Comparison of ENCODE assay signal across 23 cellular contexts in the genomic region with DNA sequence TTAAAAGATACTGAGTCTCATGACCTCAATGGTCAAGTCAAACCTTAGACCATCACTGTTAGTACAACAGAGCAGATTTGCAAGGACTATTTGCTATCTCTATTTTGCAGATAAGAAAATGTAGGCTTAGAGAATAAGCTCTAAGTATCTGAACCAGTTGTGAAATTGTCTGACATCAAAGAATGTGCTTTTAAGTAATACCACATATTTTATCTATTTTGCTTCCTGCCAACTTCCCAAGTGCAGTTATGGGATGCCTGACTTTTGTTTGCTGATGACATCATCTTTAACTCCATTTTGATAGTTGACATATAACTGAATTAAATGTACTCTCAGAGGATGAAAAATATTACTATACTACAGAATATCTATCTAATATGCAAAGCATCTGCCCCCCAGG.
DNase-seq lines count a peak whose midpoint lies in the region; ATAC-seq and TF ChIP-seq lines count a peak whose summit lies in the region.
"Had no signal": no experiment of that assay in that cellular context is flagged by ENCODE, and none has a peak within 500 bp of the region (broad histone marks: within the 10 kb centered on the region; RNA-seq: fewer than 3 reads in every experiment).

No MANE protein-coding gene starts in this region.

- no peaks in the 10 kb centered on the region for H3K9me3 ChIP-seq in SK-N-SH
- H3K9me3 ChIP-seq: MG63 had no signal

- no peak overlapping the region for H3K9ac ChIP-seq in SK-N-SH
- H3K9ac ChIP-seq: GM23248 had no signal

- no peak overlapping the region for H2AFZ ChIP-seq in SK-N-SH (ENCODE audit: low read depth)
- H2AFZ ChIP-seq: GM23248 had no signal

- H3K79me2 ChIP-seq in SK-N-SH (ENCODE audit: insufficient read depth) = no peaks in the 10 kb centered on the region

- TF ChIP-seq CTCF in SK-N-SH (IDR thresholded peaks at IDR 0.05) (no peak), fibroblast of the aortic adventitia (IDR thresholded peaks at IDR 0.05; ENCODE audit: insufficient read depth, low read length) (no peak), omental fat pad (IDR thresholded peaks at IDR 0.05) (no peak)

- peaks cover 11% of the 10 kb centered on the region for H3K4me1 Mint-ChIP-seq in activated naive CD4-positive, alpha-beta T cell treated with anti-CD3 and anti-CD28 coated beads, Interleukin-2, amount 10 ng/mL, durations not matched to agents 7 days and 5 days

- no peak overlapping the region for H3K4me3 Mint-ChIP-seq in activated naive CD4-positive, alpha-beta T cell treated with anti-CD3 and anti-CD28 coated beads, Interleukin-2, amount 10 ng/mL, durations not matched to agents 7 days and 5 days
- H3K4me3 Mint-ChIP-seq: HFFc6 had no signal

- peaks cover 4% of the 10 kb centered on the region for H3K9me3 Mint-ChIP-seq in activated naive CD4-positive, alpha-beta T cell treated with anti-CD3 and anti-CD28 coated beads, Interleukin-2, amount 10 ng/mL, durations not matched to agents 7 days and 5 days

- H3K4me2 ChIP-seq in SK-N-SH = no peak overlapping the region

- H3K27ac Mint-ChIP-seq in activated naive CD4-positive, alpha-beta T cell treated with anti-CD3 and anti-CD28 coated beads, Interleukin-2, amount 10 ng/mL, durations not matched to agents 7 days and 5 days = no peak overlapping the region
- H3K27ac Mint-ChIP-seq: HFFc6 had no signal

- no peaks in the 10 kb centered on the region for H3K36me3 ChIP-seq in SK-N-SH (replicated peaks in 1 of 2; ENCODE audit: control insufficient read depth in 1 of 2, insufficient read depth in 2 of 2, low read length in 1 of 2)
- H3K36me3 ChIP-seq: MG63 had no signal

- no peak for TF ChIP-seq RAD21 in SK-N-SH (IDR thresholded peaks at IDR 0.05; ENCODE audit: low read length)

- no peaks in the 10 kb centered on the region for H3F3A ChIP-seq in SK-N-SH (replicated peaks; ENCODE audit: insufficient read depth)

- no peak for TF ChIP-seq EP300 in SK-N-SH (IDR thresholded peaks at IDR 0.05; ENCODE audit: borderline replicate concordance in 1 of 2, low read depth in 1 of 2, low read length in 1 of 2)

- CTCF ChIA-PET in SK-N-SH (lab: Yijun Ruan, JAX) = interaction anchor here (1.2 to 1.8 kb wide), 2 partner anchors 9 to 17 kb away, joined by 4 read pairs; no protein-coding TSS in a partner anchor
- CTCF ChIA-PET in activated naive CD4-positive, alpha-beta T cell treated with anti-CD3 and anti-CD28 coated beads, Interleukin-2, amount 10 ng/mL, durations not matched to agents 7 days and 5 days (lab: Charles Lee) = no interaction called here

- no peaks in the 10 kb centered on the region for H3K27me3 Mint-ChIP-seq in activated naive CD4-positive, alpha-beta T cell treated with anti-CD3 and anti-CD28 coated beads, Interleukin-2, amount 10 ng/mL, durations not matched to agents 7 days and 5 days

- DNase-seq in SK-N-SH (no peak), amniotic epithelial cell (ENCODE audit: low read depth) (peak; percentile 96), fibroblast of the aortic adventitia (ENCODE audit: low read depth) (peak; percentile 50), omental fat pad (ENCODE audit: low spot score) (no peak), RPMI8226 (no peak)
- no peak for DNase-seq in activated CD4-positive, alpha-beta T cell treated with anti-CD3 and anti-CD28 coated beads, Interleukin-2, amount 50 U/mL, for 1 hour
- no peak for DNase-seq in activated naive CD4-positive, alpha-beta T cell treated with anti-CD3 and anti-CD28 coated beads, Interleukin-2, amount 10 ng/mL, durations not matched to agents 7 days and 5 days
- DNase-seq: Calu3, GM23248, H7, HFFc6, IMR-90, KG1, MG63, NCI-H1105 treated with DMSO at 0.1 percent for 48 hours, NCI-H146, NCI-H2029, NCI-H446 treated with DMSO at 0.1 percent for 48 hours, NCI-H526 treated with DMSO at 0.1 percent for 48 hours, SHP77 treated with DMSO at 0.1 percent for 48 hours had no signal

- no peak overlapping the region for H3K4me3 ChIP-seq in SK-N-SH (ENCODE audit: low read depth in 2 of 2, low read length in 1 of 2)
- H3K4me3 ChIP-seq in fibroblast of the aortic adventitia (ENCODE audit: low read depth, low read length) = no peak overlapping the region
- H3K4me3 ChIP-seq: GM23248, MG63 had no signal

- no peaks in the 10 kb centered on the region for H4K20me1 ChIP-seq in SK-N-SH (ENCODE audit: insufficient read depth)

- H3K4me1 ChIP-seq in SK-N-SH (ENCODE audit: control insufficient read depth in 1 of 2, insufficient read depth in 2 of 2, low read depth in 1 of 2, low read length in 1 of 2) = no peaks in the 10 kb centered on the region; a peak in 1 of 4 replicates

- POLR2A ChIA-PET in SK-N-SH (lab: Yijun Ruan, JAX) = no interaction called here

- H3K27me3 ChIP-seq in SK-N-SH (ENCODE audit: insufficient read depth) = no peaks in the 10 kb centered on the region
- H3K27me3 ChIP-seq: MG63 had no signal

- no peaks in the 10 kb centered on the region for H3K9me2 ChIP-seq in SK-N-SH

- ATAC-seq in SK-N-SH treated with all-trans-retinoic acid at 6 μM for 48 hours (no peak), omental fat pad (ENCODE audit: low FRiP score) (peak; percentile 19)
- ATAC-seq: Panc1 had no signal

- H3K36me3 Mint-ChIP-seq in activated naive CD4-positive, alpha-beta T cell treated with anti-CD3 and anti-CD28 coated beads, Interleukin-2, amount 10 ng/mL, durations not matched to agents 7 days and 5 days = peaks cover 1% of the 10 kb centered on the region

- H3K27ac ChIP-seq in SK-N-SH (ENCODE audit: low read depth in 2 of 2, low read length in 1 of 2) = no peak overlapping the region
- H3K27ac ChIP-seq: 22Rv1, GM23248 had no signal

TF ChIP-seq in SK-N-SH treated with all-trans-retinoic acid at 6 μM for 48 hours, 23 proteins besides CTCF, POLR2A, EP300 and RAD21 (continues in another document):
- TF ChIP-seq, protein P1, sequence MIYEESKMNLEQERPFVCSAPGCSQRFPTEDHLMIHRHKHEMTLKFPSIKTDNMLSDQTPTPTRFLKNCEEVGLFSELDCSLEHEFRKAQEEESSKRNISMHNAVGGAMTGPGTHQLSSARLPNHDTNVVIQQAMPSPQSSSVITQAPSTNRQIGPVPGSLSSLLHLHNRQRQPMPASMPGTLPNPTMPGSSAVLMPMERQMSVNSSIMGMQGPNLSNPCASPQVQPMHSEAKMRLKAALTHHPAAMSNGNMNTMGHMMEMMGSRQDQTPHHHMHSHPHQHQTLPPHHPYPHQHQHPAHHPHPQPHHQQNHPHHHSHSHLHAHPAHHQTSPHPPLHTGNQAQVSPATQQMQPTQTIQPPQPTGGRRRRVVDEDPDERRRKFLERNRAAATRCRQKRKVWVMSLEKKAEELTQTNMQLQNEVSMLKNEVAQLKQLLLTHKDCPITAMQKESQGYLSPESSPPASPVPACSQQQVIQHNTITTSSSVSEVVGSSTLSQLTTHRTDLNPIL (CRISPR knock-in tag; IDR thresholded peaks at IDR 0.05; ENCODE audit: low read depth) = peak; percentile 92
- TF ChIP-seq BACH2 (CRISPR knock-in tag; IDR thresholded peaks at IDR 0.05; ENCODE audit: borderline replicate concordance) (no peak), GLIS3 (CRISPR knock-in tag; IDR thresholded peaks at IDR 0.05) (0 out of 2 replicates have a peak, but pooled peaks have one; percentile 28)

TF ChIP-seq in SK-N-SH, 30 proteins besides CTCF, POLR2A, EP300 and RAD21:
- TF ChIP-seq, protein P2, sequence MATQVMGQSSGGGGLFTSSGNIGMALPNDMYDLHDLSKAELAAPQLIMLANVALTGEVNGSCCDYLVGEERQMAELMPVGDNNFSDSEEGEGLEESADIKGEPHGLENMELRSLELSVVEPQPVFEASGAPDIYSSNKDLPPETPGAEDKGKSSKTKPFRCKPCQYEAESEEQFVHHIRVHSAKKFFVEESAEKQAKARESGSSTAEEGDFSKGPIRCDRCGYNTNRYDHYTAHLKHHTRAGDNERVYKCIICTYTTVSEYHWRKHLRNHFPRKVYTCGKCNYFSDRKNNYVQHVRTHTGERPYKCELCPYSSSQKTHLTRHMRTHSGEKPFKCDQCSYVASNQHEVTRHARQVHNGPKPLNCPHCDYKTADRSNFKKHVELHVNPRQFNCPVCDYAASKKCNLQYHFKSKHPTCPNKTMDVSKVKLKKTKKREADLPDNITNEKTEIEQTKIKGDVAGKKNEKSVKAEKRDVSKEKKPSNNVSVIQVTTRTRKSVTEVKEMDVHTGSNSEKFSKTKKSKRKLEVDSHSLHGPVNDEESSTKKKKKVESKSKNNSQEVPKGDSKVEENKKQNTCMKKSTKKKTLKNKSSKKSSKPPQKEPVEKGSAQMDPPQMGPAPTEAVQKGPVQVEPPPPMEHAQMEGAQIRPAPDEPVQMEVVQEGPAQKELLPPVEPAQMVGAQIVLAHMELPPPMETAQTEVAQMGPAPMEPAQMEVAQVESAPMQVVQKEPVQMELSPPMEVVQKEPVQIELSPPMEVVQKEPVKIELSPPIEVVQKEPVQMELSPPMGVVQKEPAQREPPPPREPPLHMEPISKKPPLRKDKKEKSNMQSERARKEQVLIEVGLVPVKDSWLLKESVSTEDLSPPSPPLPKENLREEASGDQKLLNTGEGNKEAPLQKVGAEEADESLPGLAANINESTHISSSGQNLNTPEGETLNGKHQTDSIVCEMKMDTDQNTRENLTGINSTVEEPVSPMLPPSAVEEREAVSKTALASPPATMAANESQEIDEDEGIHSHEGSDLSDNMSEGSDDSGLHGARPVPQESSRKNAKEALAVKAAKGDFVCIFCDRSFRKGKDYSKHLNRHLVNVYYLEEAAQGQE (IDR thresholded peaks at IDR 0.05; ENCODE audit: low read depth, low read length) = no peak
- TF ChIP-seq, protein P3, sequence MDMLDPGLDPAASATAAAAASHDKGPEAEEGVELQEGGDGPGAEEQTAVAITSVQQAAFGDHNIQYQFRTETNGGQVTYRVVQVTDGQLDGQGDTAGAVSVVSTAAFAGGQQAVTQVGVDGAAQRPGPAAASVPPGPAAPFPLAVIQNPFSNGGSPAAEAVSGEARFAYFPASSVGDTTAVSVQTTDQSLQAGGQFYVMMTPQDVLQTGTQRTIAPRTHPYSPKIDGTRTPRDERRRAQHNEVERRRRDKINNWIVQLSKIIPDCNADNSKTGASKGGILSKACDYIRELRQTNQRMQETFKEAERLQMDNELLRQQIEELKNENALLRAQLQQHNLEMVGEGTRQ (IDR thresholded peaks at IDR 0.05; ENCODE audit: borderline replicate concordance, low read depth, low read length) = no peak
- TF ChIP-seq FOXM1 (IDR thresholded peaks at IDR 0.05; ENCODE audit: low read depth) (no peak), ELF1 (IDR thresholded peaks at IDR 0.05) (no peak), RFX5 (IDR thresholded peaks at IDR 0.05; ENCODE audit: low read length) (no peak), SMC3 (IDR thresholded peaks at IDR 0.05; ENCODE audit: low read depth, low read length) (no peak), FOXJ3 (CRISPR knock-in tag; IDR thresholded peaks at IDR 0.05) (no peak)

Comparison
In these comparisons a context has a peak if more than half of its experiments do, and no peak if none do; other contexts are left out.
1. DNase-seq: peak in amniotic epithelial cell (single experiment) and fibroblast of the aortic adventitia (single experiment); none in SK-N-SH (single experiment), omental fat pad (single experiment), activated CD4-positive, alpha-beta T cell treated with anti-CD3 and anti-CD28 coated beads, Interleukin-2, amount 50 U/mL, for 1 hour (single experiment), RPMI8226 (single experiment) and activated naive CD4-positive, alpha-beta T cell treated with anti-CD3 and anti-CD28 coated beads, Interleukin-2, amount 10 ng/mL, durations not matched to agents 7 days and 5 days (single experiment).